ENCODE assay signal across 15 cellular contexts in genomic region chr16:86995456-86995855, GRCh38.
"Had no signal": no experiment of that assay in that cellular context is flagged by ENCODE, and none has a peak within 500 bp of the region (broad histone marks: within the 10 kb centered on the region; RNA-seq: fewer than 3 reads in every experiment).

No MANE protein-coding gene starts in this region.

- H3K9me3 ChIP-seq: lower lobe of right lung, pancreas, transverse colon had no signal

- H3K36me3 Mint-ChIP-seq: activated naive CD8-positive, alpha-beta T cell; immature natural killer cell; mesothelial cell of epicardium had no signal

- H3K36me3 ChIP-seq: brain microvascular endothelial cell, lower lobe of right lung, pancreas, transverse colon had no signal

- H3K4me1 ChIP-seq: lower lobe of right lung, pancreas, transverse colon had no signal

- DNase-seq: activated CD4-positive, alpha-beta T cell treated with anti-CD3 and anti-CD28 coated beads, Interleukin-2, amount 10 ng/mL, durations not matched to agents 7 days and 5 days; activated CD8-positive, alpha-beta memory T cell treated with anti-CD3 and anti-CD28 coated beads for 24 hours; activated gamma-delta T cell treated with Interleukin-2 at 50 U/mL for 16 hours; brain microvascular endothelial cell; cerebellar nuclear complex; effector memory CD4-positive, alpha-beta T cell; immature natural killer cell; lower lobe of right lung; pancreas; stimulated activated CD4-positive, alpha-beta T cell treated with anti-CD3 and anti-CD28 coated beads, Interleukin-4, amount 100 ng/mL, for 4 hours; stimulated activated naive CD8-positive, alpha-beta T cell treated with anti-CD3 and anti-CD28 coated beads, Interleukin-15, Interleukin-2, amounts not matched to agents 100 U/mL and 50 U/mL, for 24 hours; transverse colon had no signal

- H3K27ac Mint-ChIP-seq: activated CD4-positive, alpha-beta T cell treated with anti-CD3 and anti-CD28 coated beads, Interleukin-2, amount 10 ng/mL, durations not matched to agents 7 days and 5 days; activated naive CD8-positive, alpha-beta T cell; dendritic cell treated with granulocyte-macrophage colony-stimulating factor and Interleukin-4, amounts not matched to agents 40 ng/mL and 50 ng/mL, for 4 days; immature natural killer cell; mesothelial cell of epicardium had no signal

- H3K4me3 ChIP-seq: lower lobe of right lung, pancreas, transverse colon had no signal

- H3K27ac ChIP-seq: lower lobe of right lung, pancreas, transverse colon had no signal

- H3K27me3 ChIP-seq: brain microvascular endothelial cell, pancreas had no signal

- H3K9me3 Mint-ChIP-seq: activated CD4-positive, alpha-beta T cell treated with anti-CD3 and anti-CD28 coated beads, Interleukin-2, amount 10 ng/mL, durations not matched to agents 7 days and 5 days; dendritic cell treated with granulocyte-macrophage colony-stimulating factor and Interleukin-4, amounts not matched to agents 40 ng/mL and 50 ng/mL, for 4 days had no signal

- ATAC-seq: lower lobe of right lung; stimulated activated naive CD8-positive, alpha-beta T cell treated with anti-CD3 and anti-CD28 coated beads, Interleukin-15, Interleukin-2, amounts not matched to agents 100 U/mL and 50 U/mL, for 24 hours had no signal

- H3K4me3 Mint-ChIP-seq: activated CD4-positive, alpha-beta T cell treated with anti-CD3 and anti-CD28 coated beads, Interleukin-2, amount 10 ng/mL, durations not matched to agents 7 days and 5 days; activated naive CD8-positive, alpha-beta T cell; dendritic cell treated with granulocyte-macrophage colony-stimulating factor and Interleukin-4, amounts not matched to agents 40 ng/mL and 50 ng/mL, for 4 days; immature natural killer cell had no signal
